1 cellular context compared by ENCODE assay signal in genomic region chr10:27349987-27350386, GRCh38.
TF ChIP-seq lines count a peak whose summit lies in the region.

No MANE protein-coding gene starts in this region.

TF ChIP-seq in K562, 482 proteins besides CTCF, POLR2A, EP300 and RAD21 (continued from another document):
- TF ChIP-seq ZNF518B (CRISPR knock-in tag; IDR thresholded peaks at IDR 0.05) (no peak), KLF1 (tag; IDR thresholded peaks at IDR 0.05) (no peak), ZBTB1 (CRISPR knock-in tag; IDR thresholded peaks at IDR 0.05; ENCODE audit: borderline replicate concordance, low read depth) (no peak), PATZ1 (CRISPR knock-in tag; IDR thresholded peaks at IDR 0.05; ENCODE audit: borderline replicate concordance) (no peak), ESRRB (CRISPR knock-in tag; IDR thresholded peaks at IDR 0.05; ENCODE audit: borderline replicate concordance) (no peak), RBBP5 (IDR thresholded peaks at IDR 0.05; ENCODE audit: borderline replicate concordance, insufficient read depth, low read length, poor library complexity, severe bottlenecking) (no peak), HINFP (tag; conservative IDR thresholded peaks at IDR 0.05; ENCODE audit: low read depth) (no peak), E2F5 (CRISPR knock-in tag; IDR thresholded peaks at IDR 0.05) (no peak), EHMT2 (IDR thresholded peaks at IDR 0.05) (no peak), ZNF311 (CRISPR knock-in tag; IDR thresholded peaks at IDR 0.05) (no peak), SAFB (IDR thresholded peaks at IDR 0.05; ENCODE audit: borderline replicate concordance, low read depth, low read length) (no peak)
- TF ChIP-seq, protein P1, sequence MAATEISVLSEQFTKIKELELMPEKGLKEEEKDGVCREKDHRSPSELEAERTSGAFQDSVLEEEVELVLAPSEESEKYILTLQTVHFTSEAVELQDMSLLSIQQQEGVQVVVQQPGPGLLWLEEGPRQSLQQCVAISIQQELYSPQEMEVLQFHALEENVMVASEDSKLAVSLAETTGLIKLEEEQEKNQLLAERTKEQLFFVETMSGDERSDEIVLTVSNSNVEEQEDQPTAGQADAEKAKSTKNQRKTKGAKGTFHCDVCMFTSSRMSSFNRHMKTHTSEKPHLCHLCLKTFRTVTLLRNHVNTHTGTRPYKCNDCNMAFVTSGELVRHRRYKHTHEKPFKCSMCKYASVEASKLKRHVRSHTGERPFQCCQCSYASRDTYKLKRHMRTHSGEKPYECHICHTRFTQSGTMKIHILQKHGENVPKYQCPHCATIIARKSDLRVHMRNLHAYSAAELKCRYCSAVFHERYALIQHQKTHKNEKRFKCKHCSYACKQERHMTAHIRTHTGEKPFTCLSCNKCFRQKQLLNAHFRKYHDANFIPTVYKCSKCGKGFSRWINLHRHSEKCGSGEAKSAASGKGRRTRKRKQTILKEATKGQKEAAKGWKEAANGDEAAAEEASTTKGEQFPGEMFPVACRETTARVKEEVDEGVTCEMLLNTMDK (IDR thresholded peaks at IDR 0.05; ENCODE audit: borderline replicate concordance, insufficient read depth, low read depth, low read length, poor library complexity, severe bottlenecking), result no peak
